30 cellular contexts compared by ENCODE assay signal in the genomic region with DNA sequence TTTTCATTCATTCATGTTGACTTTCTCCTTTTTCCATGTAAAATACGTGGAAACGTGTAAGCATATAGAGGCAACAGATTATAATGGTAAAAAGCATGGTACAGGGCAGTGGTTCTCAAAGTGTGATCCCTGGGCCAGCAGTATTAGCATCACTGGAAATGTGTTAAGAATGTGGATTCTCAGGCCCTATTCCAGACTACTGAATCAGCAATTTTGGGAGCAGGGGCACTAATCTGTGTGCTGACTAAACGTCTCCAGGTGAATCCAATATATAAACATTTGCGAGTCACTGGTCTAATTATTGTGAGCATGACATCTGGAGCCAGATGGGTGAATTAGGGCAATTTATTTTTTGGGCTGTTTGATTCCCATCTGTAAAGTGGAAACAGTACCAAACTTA. TPM values are rescaled to one million over a fixed set of nuclear protein-coding genes. Genes with fewer than 3 reads are reported as not detected.
"Had no signal": no experiment of that assay in that cellular context is flagged by ENCODE, and none has a peak within 500 bp of the region (broad histone marks: within the 10 kb centered on the region; RNA-seq: fewer than 3 reads in every experiment).

No MANE protein-coding gene starts in this region.

- FAIRE-seq: astrocyte, bronchial epithelial cell had no signal

- H3K4me3 ChIP-seq: coronary artery, dorsolateral prefrontal cortex, gastrocnemius medialis, heart left ventricle had no signal

- H3K4me1 ChIP-seq: foreskin keratinocyte, gastrocnemius medialis had no signal

- ATAC-seq: activated T-cell treated with anti-CD3 and anti-CD28 coated beads, Interleukin-2, amount 50 U/mL, for 4 hours; activated T-helper 17 cell treated with anti-CD3 and anti-CD28 coated beads, Interleukin-2, amount 50 U/mL, for 72 hours; esophagus mucosa; foreskin keratinocyte; gastrocnemius medialis; heart left ventricle; T-helper 17 cell had no signal

- H3K27ac ChIP-seq: brain microvascular endothelial cell, coronary artery, dorsolateral prefrontal cortex, foreskin keratinocyte, gastrocnemius medialis, heart left ventricle had no signal

- DNase-seq: activated CD4-positive, alpha-beta memory T cell treated with anti-CD3 and anti-CD28 coated beads, Interleukin-2, amount 10 ng/mL, durations not matched to agents 7 days and 5 days; activated CD4-positive, alpha-beta T cell treated with anti-CD3 and anti-CD28 coated beads for 1 hour; activated CD4-positive, alpha-beta T cell treated with anti-CD3 and anti-CD28 coated beads for 4 hours; activated CD4-positive, alpha-beta T cell treated with anti-CD3 and anti-CD28 coated beads, Interleukin-2, amount 10 ng/mL, durations not matched to agents 7 days and 5 days; activated CD4-positive, alpha-beta T cell treated with anti-CD3 and anti-CD28 coated beads, Interleukin-2, amount 50 U/mL, for 4 hours; activated CD4-positive, CD25-positive, alpha-beta regulatory T cell; activated CD8-positive, alpha-beta memory T cell treated with anti-CD3 and anti-CD28 coated beads, Interleukin-2, amount 50 U/mL, for 48 hours; activated effector memory CD4-positive, alpha-beta T cell treated with Interleukin-2 at 50 U/mL for 16 hours; activated gamma-delta T cell treated with Interleukin-2 at 50 U/mL for 16 hours; activated naive CD4-positive, alpha-beta T cell treated with anti-CD3 and anti-CD28 coated beads, Interleukin-2, amount 50 U/mL, for 16 hours; activated naive CD4-positive, alpha-beta T cell treated with Interleukin-2 at 50 U/mL for 16 hours; activated T-cell treated with anti-CD3 and anti-CD28 coated beads, Interleukin-2, amount 50 U/mL, for 4 hours; amniotic stem cell; anterior cingulate cortex; brain microvascular endothelial cell; dorsolateral prefrontal cortex; effector memory CD4-positive, alpha-beta T cell; endodermal cell; foreskin keratinocyte; gastrocnemius medialis; glutamatergic neuron; heart left ventricle; T-helper 17 cell; T1000 had no signal

- H3K36me3 ChIP-seq: brain microvascular endothelial cell, gastrocnemius medialis, heart left ventricle had no signal

- H3K9me3 ChIP-seq: gastrocnemius medialis, heart left ventricle had no signal

- H3K27me3 ChIP-seq: brain microvascular endothelial cell had no signal

RNA-seq across cellular contexts. Expression of gene GPR158, which starts 5.1 kb away (rescaled TPM):
- total RNA-seq: activated CD4-positive, alpha-beta memory T cell treated with anti-CD3 and anti-CD28 coated beads, Interleukin-2, amount 10 ng/mL, durations not matched to agents 7 days and 5 days; activated CD4-positive, alpha-beta T cell treated with anti-CD3 and anti-CD28 coated beads, Interleukin-2, amount 10 ng/mL, durations not matched to agents 7 days and 5 days; activated T-cell treated with anti-CD3 and anti-CD28 coated beads, Interleukin-2, amount 50 U/mL, for 4 hours; activated T-helper 17 cell treated with anti-CD3 and anti-CD28 coated beads, Interleukin-2, amount 50 U/mL, for 72 hours; epithelial cell of proximal tubule; esophagus mucosa; foreskin keratinocyte; T-helper 17 cell had no signal
- polyA plus RNA-seq: foreskin keratinocyte, heart left ventricle had no signal
